ENCODE assay signal across 8 cellular contexts in genomic region chr19:6739390-6739883, GRCh38. TPM values are rescaled to one million over a fixed set of nuclear protein-coding genes. Genes with fewer than 3 reads are reported as not detected.
DNase-seq lines count a peak whose midpoint lies in the region; ATAC-seq, FAIRE-seq and TF ChIP-seq lines count a peak whose summit lies in the region.

Gene TRIP10 (plus strand): TSS chr19:6739680. CDS start chr19:6739762, 82 bp downstream.

- TF ChIP-seq CTCF in WI38 (IDR thresholded peaks at IDR 0.05; ENCODE audit: low read depth, low read length) (no peak), bronchial epithelial cell (IDR thresholded peaks at IDR 0.05; ENCODE audit: insufficient read depth, low read length, severe bottlenecking) (no peak)

- no peaks in the 10 kb centered on the region for H3K27me3 ChIP-seq in bronchial epithelial cell (ENCODE audit: control insufficient read depth, insufficient read depth, low read length)
- no peaks in the 10 kb centered on the region for H3K27me3 ChIP-seq in skeletal muscle tissue (ENCODE audit: control insufficient read depth in 3 of 3, insufficient read depth in 3 of 3, low read length in 3 of 3)

- H3K4me1 ChIP-seq in skeletal muscle tissue (ENCODE audit: control insufficient read depth in 3 of 3, insufficient read depth in 3 of 3, low read length in 3 of 3): peaks cover 54 to 63% (median 55%) of the 10 kb centered on the region in 3 donors

- peaks cover 19% of the 10 kb centered on the region for H3K36me3 ChIP-seq in bronchial epithelial cell (ENCODE audit: control insufficient read depth, insufficient read depth, low read length)
- H3K36me3 ChIP-seq in skeletal muscle tissue (ENCODE audit: control insufficient read depth in 3 of 3, insufficient read depth in 3 of 3, low read length in 3 of 3): peaks cover 21 to 23% (median 22%) of the 10 kb centered on the region in 3 donors

- H3K9me3 ChIP-seq in skeletal muscle tissue (ENCODE audit: control insufficient read depth in 3 of 3, low read length in 3 of 3): no peaks in the 10 kb centered on the region

- peak within 1 kb of the TSS; percentile 99 for H3K27ac ChIP-seq in skeletal muscle tissue (ENCODE audit: low read depth, low read length)

- no peak for FAIRE-seq in bronchial epithelial cell (lab: Jason Lieb, UNC)

- DNase-seq in GDM1 (lab: John Stamatoyannopoulos, UW) (peak; percentile 59), NCI-H1930 (lab: John Stamatoyannopoulos, UW) (peak; percentile 32 to 68), bronchial epithelial cell (ENCODE audit: low read depth) (no peak), iPS-NIHi11 (ENCODE audit: low spot score) (peak; percentile 84), NCI-H187 treated with DMSO at 0.1 percent for 48 hours (lab: John Stamatoyannopoulos, UW) (no peak)

- H3K4me3 ChIP-seq in WI38 (ENCODE audit: low read depth, low read length) (peak within 1 kb of the TSS; percentile 87), bronchial epithelial cell (ENCODE audit: low read depth, low read length) (peak within 1 kb of the TSS; percentile 94), skeletal muscle tissue (ENCODE audit: low read length in 3 of 3) (peak within 1 kb of the TSS; percentile 86 to 90 (median 89))

- H3K9ac ChIP-seq in skeletal muscle tissue (ENCODE audit: low read depth in 1 of 3, low read length in 3 of 3): peak within 1 kb of the TSS; percentile 94 to 99 (median 98)

- ATAC-seq in GM19035 (IDR thresholded peaks at IDR 0.05; ENCODE audit: unreplicated experiment): no peak

RNA-seq across cellular contexts. Expression of gene TRIP10, which starts in this region (rescaled TPM):
- 67.7 and 79.5 TPM in 2 replicates for total RNA-seq in bronchial epithelial cell
- total RNA-seq in skeletal muscle tissue: 32.9 TPM

Comparison
In these comparisons a context has a peak if more than half of its experiments do, and no peak if none do; other contexts are left out.
1. DNase-seq: peak in GDM1 (single experiment), NCI-H1930 (2 of 2) and iPS-NIHi11 (single experiment); none in bronchial epithelial cell (single experiment) and NCI-H187 treated with DMSO at 0.1 percent for 48 hours (single experiment).
2. Peak in every context shown above with its lines, with median percentiles within 50 percentile points of each other: H3K4me3 ChIP-seq.